In genomic region chr1:169110265-169110664, GRCh38 we compare ENCODE assay signal across 9 cellular contexts. TPM values are rescaled to one million over a fixed set of nuclear protein-coding genes. Genes with fewer than 3 reads are reported as not detected.
DNase-seq lines count a peak whose midpoint lies in the region; ATAC-seq, FAIRE-seq and TF ChIP-seq lines count a peak whose summit lies in the region.
"Had no signal": no experiment of that assay in that cellular context is flagged by ENCODE, and none has a peak within 500 bp of the region (broad histone marks: within the 10 kb centered on the region; RNA-seq: fewer than 3 reads in every experiment).

No MANE protein-coding gene starts in this region.

- H3K27ac Mint-ChIP-seq in osteocyte (ENCODE audit: unreplicated experiment): peak overlapping the region; percentile 90
- no peak overlapping the region for H3K27ac Mint-ChIP-seq in endothelial cell (ENCODE audit: unreplicated experiment)

- FAIRE-seq in endothelial cell of umbilical vein (lab: Jason Lieb, UNC): peak; percentile 33

- H3K9me3 Mint-ChIP-seq in osteocyte (ENCODE audit: unreplicated experiment) (no peaks in the 10 kb centered on the region), endothelial cell (ENCODE audit: unreplicated experiment) (no peaks in the 10 kb centered on the region)
- H3K9me3 Mint-ChIP-seq: activated CD4-positive, alpha-beta memory T cell treated with anti-CD3 and anti-CD28 coated beads for 36 hours had no signal

- H3K4me1 ChIP-seq in endothelial cell of umbilical vein (ENCODE audit: control insufficient read depth, extremely low read depth, insufficient read depth, low read length): peaks cover 68% of the 10 kb centered on the region

- BruUV-seq in endothelial cell of umbilical vein (replicated peaks; lab: Mats Ljungman, UMichigan): no TSS peak

- TF ChIP-seq CTCF in C4-2B (conservative IDR thresholded peaks at IDR 0.05) (no peak), endothelial cell of umbilical vein (IDR thresholded peaks at IDR 0.05; ENCODE audit: extremely low read depth in 1 of 2, insufficient read depth in 1 of 2, low read depth in 1 of 2, low read length in 2 of 2) (no peak), osteocyte (IDR thresholded peaks at IDR 0.05) (no peak), endothelial cell (IDR thresholded peaks at IDR 0.05; ENCODE audit: unreplicated experiment) (no peak)

- H3K4me3 ChIP-seq in endothelial cell of umbilical vein (replicated peaks in 1 of 3; ENCODE audit: insufficient read depth in 1 of 3, low read depth in 1 of 3, low read length in 3 of 3): peak overlapping the region in 1 of 3 experiments; percentile 37

- H3K27me3 ChIP-seq in endothelial cell of umbilical vein (ENCODE audit: control insufficient read depth in 2 of 2, insufficient read depth in 2 of 2, low read length in 2 of 2): no peaks in the 10 kb centered on the region

- no peaks in the 10 kb centered on the region for H3K9me1 ChIP-seq in endothelial cell of umbilical vein (replicated peaks; ENCODE audit: control insufficient read depth, extremely low read depth, insufficient read depth, low read length)

- dilution Hi-C loops in endothelial cell of umbilical vein (cut with MboI; ENCODE audit: extremely low pct_ligation_motif_present, low sequenced_read_pairs): no loop called here

- H3K36me3 Mint-ChIP-seq in osteocyte (ENCODE audit: unreplicated experiment) (peaks cover 20% of the 10 kb centered on the region), endothelial cell (ENCODE audit: low read depth, unreplicated experiment) (no peaks in the 10 kb centered on the region)

- no peak for ATAC-seq in GM18873 (IDR thresholded peaks at IDR 0.05; ENCODE audit: low FRiP score, unreplicated experiment)
- no peak for ATAC-seq in GM21737 (IDR thresholded peaks at IDR 0.05; ENCODE audit: unreplicated experiment)

- no peaks in the 10 kb centered on the region for H3K36me3 ChIP-seq in endothelial cell of umbilical vein (ENCODE audit: control insufficient read depth in 2 of 2, extremely low read depth in 1 of 2, insufficient read depth in 2 of 2, low read length in 2 of 2)

- no peaks in the 10 kb centered on the region for H3K9me3 ChIP-seq in endothelial cell of umbilical vein (replicated peaks; ENCODE audit: control insufficient read depth, insufficient read depth, low read length)

- no peak for TF ChIP-seq POLR2A in endothelial cell of umbilical vein (IDR thresholded peaks at IDR 0.05; ENCODE audit: low read depth, low read length)

- DNase-seq in NCI-H526 treated with DMSO at 0.1 percent for 48 hours (lab: John Stamatoyannopoulos, UW): peak; percentile 67
- DNase-seq in endothelial cell of umbilical vein (ENCODE audit: low read depth, low spot score): peak; percentile 24
- no peak for DNase-seq in osteocyte (ENCODE audit: extremely low spot score, unreplicated experiment)
- no peak for DNase-seq in middle frontal gyrus (ENCODE audit: extremely low spot score, low spot score)
- DNase-seq in endothelial cell (ENCODE audit: low spot score): no peak
- DNase-seq: activated CD4-positive, alpha-beta memory T cell treated with anti-CD3 and anti-CD28 coated beads for 36 hours had no signal

- H3K79me2 ChIP-seq in endothelial cell of umbilical vein (ENCODE audit: control insufficient read depth, insufficient read depth, low read length): peaks cover 61% of the 10 kb centered on the region

- peak overlapping the region; percentile 93; the same call in 1 of the 2 replicates for H3K27ac ChIP-seq in C4-2B
- peak overlapping the region; percentile 89 for H3K27ac ChIP-seq in endothelial cell of umbilical vein (ENCODE audit: insufficient read depth, low read depth, low read length)

- H3K9ac ChIP-seq in endothelial cell of umbilical vein (replicated peaks; ENCODE audit: extremely low read depth, insufficient read depth, low read length): peak overlapping the region; percentile 42

- H3K27me3 Mint-ChIP-seq in osteocyte (ENCODE audit: unreplicated experiment): no peaks in the 10 kb centered on the region
- H3K27me3 Mint-ChIP-seq in endothelial cell (ENCODE audit: unreplicated experiment): peaks cover 5% of the 10 kb centered on the region

- H3K4me1 Mint-ChIP-seq in osteocyte (ENCODE audit: unreplicated experiment): peaks cover 73% of the 10 kb centered on the region
- H3K4me1 Mint-ChIP-seq in endothelial cell (ENCODE audit: unreplicated experiment): peaks cover 26% of the 10 kb centered on the region

- peak overlapping the region; percentile 85 for H3K4me3 Mint-ChIP-seq in osteocyte (ENCODE audit: unreplicated experiment)
- H3K4me3 Mint-ChIP-seq in endothelial cell (ENCODE audit: unreplicated experiment): no peak overlapping the region

- POLR2A ChIA-PET in endothelial cell of umbilical vein (lab: Charles Lee): no interaction called here

- peak overlapping the region; percentile 96 for H3K4me2 ChIP-seq in endothelial cell of umbilical vein (ENCODE audit: insufficient read depth, low read length)

- CTCF ChIA-PET in endothelial cell of umbilical vein (lab: Charles Lee): interaction anchor here (1.3 to 5.6 kb wide), 6 partner anchors 10 to 507 kb away, joined by 3 to 41 read pairs (median 8); no protein-coding TSS in a partner anchor

- intact Hi-C loops in endothelial cell of umbilical vein (cut with micrococcal nuclease): loop anchor here (10.0 kb wide), 2 partner anchors 685 to 885 kb away; partner anchors contain the start of genes METTL18 and SFT2D2

- H2AFZ ChIP-seq in endothelial cell of umbilical vein (ENCODE audit: low read depth, low read length): peak overlapping the region; percentile 5

- H4K20me1 ChIP-seq in endothelial cell of umbilical vein (replicated peaks; ENCODE audit: control insufficient read depth, extremely low read depth, insufficient read depth, low read length): no peaks in the 10 kb centered on the region

TF ChIP-seq in endothelial cell of umbilical vein, 7 proteins besides CTCF, POLR2A, EP300 and RAD21:
- TF ChIP-seq GATA2 (IDR thresholded peaks at IDR 0.05; ENCODE audit: insufficient read depth, insufficient read length, low read depth, low read length) (no peak), EZH2 (IDR thresholded peaks at IDR 0.05; ENCODE audit: borderline replicate concordance, low read depth, low read length, severe bottlenecking) (no peak), POLR2AphosphoS5 (IDR thresholded peaks at IDR 0.05; ENCODE audit: insufficient read depth, low read depth, low read length) (no peak), JUN (IDR thresholded peaks at IDR 0.05; ENCODE audit: borderline replicate concordance, insufficient read depth, insufficient read length, low read depth) (no peak), MAX (IDR thresholded peaks at IDR 0.05; ENCODE audit: insufficient read depth, insufficient read length) (no peak), FOS (IDR thresholded peaks at IDR 0.05; ENCODE audit: borderline replicate concordance, insufficient read depth, low read length) (no peak), MYC (IDR thresholded peaks at IDR 0.05; ENCODE audit: low read depth, low read length) (no peak)
TF ChIP-seq in endothelial cell of umbilical vein: peak in this region for 0.

RNA-seq across cellular contexts. Expression of gene ATP1B1, which starts 3.8 kb away (rescaled TPM):
- 56.1 and 60.5 TPM in 2 replicates for total RNA-seq in endothelial cell of umbilical vein
- polyA plus RNA-seq in endothelial cell of umbilical vein: 11.5 and 14.3 TPM in 2 replicates
- polyA plus RNA-seq in endothelial cell of umbilical vein (2011; cell fraction: cytosol; rRNA removed): 18.8 and 19.5 TPM in 2 replicates
- polyA plus RNA-seq in endothelial cell of umbilical vein (2011; cell fraction: nucleus; rRNA removed): 12.9 and 20.0 TPM in 2 replicates
- 23.8 and 44.8 TPM in 2 replicates for polyA plus RNA-seq in endothelial cell of umbilical vein (2012)
- polyA minus RNA-seq in endothelial cell of umbilical vein: 13.2 and 15.4 TPM in 2 replicates
- polyA minus RNA-seq in endothelial cell of umbilical vein (2011; cell fraction: cytosol; rRNA and poly(A)+ RNA removed): 56.3 TPM
- 12.3 and 12.8 TPM in 2 replicates for polyA minus RNA-seq in endothelial cell of umbilical vein (2011; cell fraction: nucleus; rRNA and poly(A)+ RNA removed)
- total RNA-seq in osteocyte: 42.0 and 45.5 TPM in 2 replicates
- 6.0 TPM for total RNA-seq in endothelial cell (ENCODE audit: unreplicated experiment)

Comparison
In these comparisons a context has a peak if more than half of its experiments do, and no peak if none do; other contexts are left out.
1. DNase-seq: peak in NCI-H526 treated with DMSO at 0.1 percent for 48 hours (single experiment) and endothelial cell of umbilical vein (single experiment); none in osteocyte (single experiment), middle frontal gyrus (single experiment) and endothelial cell (single experiment).